Comparison of ENCODE assay signal across 23 cellular contexts in genomic region chr16:89295071-89295900, GRCh38.
DNase-seq lines count a peak whose midpoint lies in the region; ATAC-seq and TF ChIP-seq lines count a peak whose summit lies in the region.
"Had no signal": no experiment of that assay in that cellular context is flagged by ENCODE, and none has a peak within 500 bp of the region (broad histone marks: within the 10 kb centered on the region; RNA-seq: fewer than 3 reads in every experiment).

No MANE protein-coding gene starts in this region.

- no peaks in the 10 kb centered on the region for H3K27me3 Mint-ChIP-seq in activated naive CD4-positive, alpha-beta T cell treated with anti-CD3 and anti-CD28 coated beads for 36 hours (ENCODE audit: low read depth)
- H3K27me3 Mint-ChIP-seq in GM23338 (ENCODE audit: insufficient read depth, low read depth, poor library complexity) (peaks cover 48% of the 10 kb centered on the region), osteocyte (ENCODE audit: unreplicated experiment) (no peaks in the 10 kb centered on the region)

- intact Hi-C loops in activated naive CD4-positive, alpha-beta T cell treated with anti-CD3 and anti-CD28 coated beads for 36 hours (cut with micrococcal nuclease): no loop called here

- ATAC-seq in activated naive CD4-positive, alpha-beta T cell treated with anti-CD3 and anti-CD28 coated beads, Interleukin-2, amount 50 U/mL, for 72 hours: no peak
- ATAC-seq in GM23338 (no peak), GM19452 (IDR thresholded peaks at IDR 0.05; ENCODE audit: unreplicated experiment) (no peak)

- no peak overlapping the region for H3K4me3 Mint-ChIP-seq in activated naive CD4-positive, alpha-beta T cell treated with anti-CD3 and anti-CD28 coated beads for 36 hours
- no peak overlapping the region for H3K4me3 Mint-ChIP-seq in GM23338
- no peak overlapping the region for H3K4me3 Mint-ChIP-seq in osteocyte (ENCODE audit: unreplicated experiment)

- H3K4me2 ChIP-seq in GM23338: no peak overlapping the region

- H3K36me3 Mint-ChIP-seq in activated naive CD4-positive, alpha-beta T cell treated with anti-CD3 and anti-CD28 coated beads, Interleukin-2, amount 50 U/mL, for 72 hours: no peaks in the 10 kb centered on the region
- peaks cover 11% of the 10 kb centered on the region for H3K36me3 Mint-ChIP-seq in activated naive CD4-positive, alpha-beta T cell treated with anti-CD3 and anti-CD28 coated beads for 36 hours (ENCODE audit: low read depth)
- H3K36me3 Mint-ChIP-seq in GM23338 (ENCODE audit: low read depth): peaks cover 17% of the 10 kb centered on the region
- peaks cover 13% of the 10 kb centered on the region for H3K36me3 Mint-ChIP-seq in osteocyte (ENCODE audit: unreplicated experiment)

- peaks cover 54% of the 10 kb centered on the region for H3K4me1 ChIP-seq in GM23338 (ENCODE audit: insufficient read depth)

- peaks cover 40% of the 10 kb centered on the region for H3F3A ChIP-seq in GM23338 (replicated peaks; ENCODE audit: low read depth)

- peak overlapping the region; percentile 16 to 71 for H3K27ac Mint-ChIP-seq in activated naive CD4-positive, alpha-beta T cell treated with anti-CD3 and anti-CD28 coated beads, Interleukin-2, amount 50 U/mL, for 72 hours
- H3K27ac Mint-ChIP-seq in activated naive CD4-positive, alpha-beta T cell treated with anti-CD3 and anti-CD28 coated beads for 36 hours: no peak overlapping the region
- no peak overlapping the region for H3K27ac Mint-ChIP-seq in GM23338
- H3K27ac Mint-ChIP-seq in osteocyte (ENCODE audit: unreplicated experiment): peak overlapping the region; percentile 44

- H3K36me3 ChIP-seq in GM23338 (ENCODE audit: insufficient read depth): no peaks in the 10 kb centered on the region

- H3K27ac ChIP-seq in GM23338 (ENCODE audit: low read depth) (peak overlapping the region; percentile 93), cingulate gyrus (ENCODE audit: low read depth, low read length) (peak overlapping the region; percentile 4)
- H3K27ac ChIP-seq: skin epidermis had no signal

- no peaks in the 10 kb centered on the region for H3K27me3 ChIP-seq in GM23338 (ENCODE audit: insufficient read depth)
- H3K27me3 ChIP-seq: tibial nerve had no signal

- H3K4me3 ChIP-seq in GM23338: no peak overlapping the region
- H3K4me3 ChIP-seq: skin epidermis, tibial nerve had no signal

- H3K4me1 Mint-ChIP-seq in activated naive CD4-positive, alpha-beta T cell treated with anti-CD3 and anti-CD28 coated beads for 36 hours (ENCODE audit: low read depth): peaks cover 46% of the 10 kb centered on the region
- H3K4me1 Mint-ChIP-seq in GM23338 (peaks cover 82% of the 10 kb centered on the region), osteocyte (ENCODE audit: unreplicated experiment) (peaks cover 8% of the 10 kb centered on the region)

- H4K20me1 ChIP-seq in GM23338 (replicated peaks; ENCODE audit: insufficient read depth): peaks cover 44% of the 10 kb centered on the region

- DNase-seq in activated naive CD4-positive, alpha-beta T cell treated with anti-CD3 and anti-CD28 coated beads, Interleukin-2, amount 50 U/mL, for 72 hours (ENCODE audit: low spot score in 2 of 2): no peak
- DNase-seq in activated naive CD4-positive, alpha-beta T cell treated with anti-CD3 and anti-CD28 coated beads for 36 hours: no peak
- DNase-seq in GM23338 (ENCODE audit: low spot score): no peak
- DNase-seq in osteocyte (ENCODE audit: extremely low spot score, unreplicated experiment): no peak
- no peak for DNase-seq in NCI-H2081 (lab: John Stamatoyannopoulos, UW)
- no peak for DNase-seq in NCI-H2107 (lab: John Stamatoyannopoulos, UW)
- DNase-seq: activated naive CD4-positive, alpha-beta T cell treated with Interleukin-2 at 50 U/mL for 16 hours; amygdala; COR-L47; DMS79; erythroblast; GDM1; HCEC 1CT; kidney glomerular epithelial cell; NCI-H1417 treated with DMSO at 0.1 percent for 48 hours; NCI-H2081 treated with DMSO at 0.1 percent for 48 hours; NCI-H345; NCI-H774; T-helper 1 cell had no signal

- H2AFZ ChIP-seq in GM23338: no peak overlapping the region

- H3K9me2 ChIP-seq in GM23338 (ENCODE audit: insufficient read depth): no peaks in the 10 kb centered on the region

- H3K79me2 ChIP-seq in GM23338 (replicated peaks; ENCODE audit: insufficient read depth): peaks cover 66% of the 10 kb centered on the region

- TF ChIP-seq CTCF in GM23338 (conservative IDR thresholded peaks at IDR 0.05; ENCODE audit: low read depth in 2 of 2) (no peak), osteocyte (IDR thresholded peaks at IDR 0.05) (no peak)

- no peaks in the 10 kb centered on the region for H3K9me3 Mint-ChIP-seq in activated naive CD4-positive, alpha-beta T cell treated with anti-CD3 and anti-CD28 coated beads, Interleukin-2, amount 50 U/mL, for 72 hours
- no peaks in the 10 kb centered on the region for H3K9me3 Mint-ChIP-seq in activated naive CD4-positive, alpha-beta T cell treated with anti-CD3 and anti-CD28 coated beads for 36 hours
- H3K9me3 Mint-ChIP-seq in GM23338 (no peaks in the 10 kb centered on the region; the same call in none of the 3 replicates), osteocyte (ENCODE audit: unreplicated experiment) (no peaks in the 10 kb centered on the region)

- CTCF ChIA-PET in activated naive CD4-positive, alpha-beta T cell treated with anti-CD3 and anti-CD28 coated beads for 36 hours (lab: Charles Lee): interaction anchor here (0.6 to 2.3 kb wide), 2 partner anchors 213 to 578 kb away, joined by 3 to 7 read pairs; partner anchors contain the start of genes SPG7 and TCF25

TF ChIP-seq in GM23338, 12 proteins besides CTCF, POLR2A, EP300 and RAD21:
- TF ChIP-seq EZH2 (IDR thresholded peaks at IDR 0.05; ENCODE audit: low read depth, unreplicated experiment): no peak
- TF ChIP-seq POLR2AphosphoS5 (IDR thresholded peaks at IDR 0.05; ENCODE audit: low read depth): no peak
- TF ChIP-seq NANOG (IDR thresholded peaks at IDR 0.05; ENCODE audit: borderline replicate concordance): no peak
- no peak for TF ChIP-seq CREB1 (CRISPR knock-in tag; IDR thresholded peaks at IDR 0.05; ENCODE audit: low read depth)

Comparison
In these comparisons a context has a peak if more than half of its experiments do, and no peak if none do; other contexts are left out.
1. H3K27ac Mint-ChIP-seq: peak in activated naive CD4-positive, alpha-beta T cell treated with anti-CD3 and anti-CD28 coated beads, Interleukin-2, amount 50 U/mL, for 72 hours (2 of 2) and osteocyte (single experiment); none in activated naive CD4-positive, alpha-beta T cell treated with anti-CD3 and anti-CD28 coated beads for 36 hours (single experiment) and GM23338 (single experiment).